30 cellular contexts compared by ENCODE assay signal in the genomic region with DNA sequence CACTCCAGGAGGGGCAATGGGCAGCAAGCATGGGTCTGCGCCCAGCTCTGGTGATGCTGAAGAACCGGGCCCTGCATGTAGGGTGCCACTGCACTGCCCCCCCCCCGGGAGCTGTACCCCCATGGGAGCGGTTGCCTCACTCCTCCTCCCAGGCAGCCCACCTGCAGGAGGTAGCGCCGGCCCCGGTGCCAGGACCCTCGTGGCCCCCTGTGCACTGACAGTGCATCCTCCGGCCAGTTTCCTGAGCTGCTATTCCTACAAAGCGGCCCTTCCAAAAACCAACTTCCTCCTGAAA.
"Had no signal": no experiment of that assay in that cellular context is flagged by ENCODE, and none has a peak within 500 bp of the region (broad histone marks: within the 10 kb centered on the region; RNA-seq: fewer than 3 reads in every experiment).

No MANE protein-coding gene starts in this region.

- H3K4me3 Mint-ChIP-seq: activated B cell treated with CpG ODN at 0.5 μM for 24 hours; activated CD8-positive, alpha-beta T cell treated with anti-CD3 and anti-CD28 coated beads for 36 hours; activated naive CD4-positive, alpha-beta T cell treated with anti-CD3 and anti-CD28 coated beads for 36 hours; activated T-cell treated with anti-CD3 and anti-CD28 coated beads, Interleukin-2, amount 50 U/mL, for 4 hours; activated T-helper 1 cell treated with anti-CD3 and anti-CD28 coated beads, Interleukin-12 subunit alpha, Interleukin-12 subunit beta, Interleukin-2, Interleukin-4 antibody, amounts not matched to agents 30 ng/mL and 10 ng/mL and 1 ng/mL, durations not matched to agents 14 hours and 24 hours and 36 hours had no signal

- H3K27me3 Mint-ChIP-seq: activated B cell treated with CpG ODN at 0.5 μM for 24 hours, T-helper 17 cell had no signal

- DNase-seq: activated B cell treated with CpG ODN at 0.5 μM for 24 hours; activated CD4-positive, alpha-beta T cell treated with anti-CD3 and anti-CD28 coated beads for 4 hours; activated CD4-positive, alpha-beta T cell treated with anti-CD3 and anti-CD28 coated beads, Interleukin-2, amount 50 U/mL, for 1 hour; activated CD4-positive, CD25-positive, alpha-beta regulatory T cell treated with anti-CD3 and anti-CD28 coated beads, Interleukin-2, amount 50 U/mL, for 72 hours; activated CD8-positive, alpha-beta T cell treated with anti-CD3 and anti-CD28 coated beads for 36 hours; activated gamma-delta T cell treated with Interleukin-2 at 50 U/mL for 16 hours; activated naive CD4-positive, alpha-beta T cell treated with anti-CD3 and anti-CD28 coated beads for 36 hours; activated T-cell treated with anti-CD3 and anti-CD28 coated beads for 4 hours; activated T-cell treated with anti-CD3 and anti-CD28 coated beads, Interleukin-2, amount 50 U/mL, for 4 hours; amniotic stem cell; brain microvascular endothelial cell; central memory CD4-positive, alpha-beta T cell; NCI-H1092 treated with DMSO at 0.1 percent for 48 hours; NCI-H1417 treated with DMSO at 0.1 percent for 48 hours; NCI-H1694; NCI-H1930; NCI-H2081 treated with DMSO at 0.1 percent for 48 hours; NCI-H345; NCI-H524 treated with DMSO at 0.1 percent for 48 hours; NK-92 treated with Interleukin-12 subunit alpha and Interleukin-12 subunit beta, amount 100 ng/mL, for 24 hours; PC-3; RPMI8226; SIG-M5; T-cell; T-helper 17 cell had no signal

- H3K4me3 ChIP-seq: Peyer's patch had no signal

- H3K9me3 Mint-ChIP-seq: activated B cell treated with CpG ODN at 0.5 μM for 24 hours; activated CD8-positive, alpha-beta T cell treated with anti-CD3 and anti-CD28 coated beads for 36 hours; activated naive CD4-positive, alpha-beta T cell treated with anti-CD3 and anti-CD28 coated beads, Interleukin-2, amount 50 U/mL, for 72 hours; activated T-cell treated with anti-CD3 and anti-CD28 coated beads, Interleukin-2, amount 50 U/mL, for 4 hours; activated T-helper 1 cell treated with anti-CD3 and anti-CD28 coated beads, Interleukin-12 subunit alpha, Interleukin-12 subunit beta, Interleukin-2, Interleukin-4 antibody, amounts not matched to agents 30 ng/mL and 10 ng/mL and 1 ng/mL, durations not matched to agents 14 hours and 24 hours and 36 hours; T-cell had no signal

- H3K27ac Mint-ChIP-seq: activated B cell treated with CpG ODN at 0.5 μM for 24 hours; activated CD8-positive, alpha-beta T cell treated with anti-CD3 and anti-CD28 coated beads for 36 hours; activated naive CD4-positive, alpha-beta T cell treated with anti-CD3 and anti-CD28 coated beads for 36 hours; activated naive CD4-positive, alpha-beta T cell treated with anti-CD3 and anti-CD28 coated beads, Interleukin-2, amount 50 U/mL, for 72 hours; activated T-helper 1 cell treated with anti-CD3 and anti-CD28 coated beads, Interleukin-12 subunit alpha, Interleukin-12 subunit beta, Interleukin-2, Interleukin-4 antibody, amounts not matched to agents 30 ng/mL and 10 ng/mL and 1 ng/mL, durations not matched to agents 14 hours and 24 hours and 36 hours; T-cell; T-helper 17 cell had no signal

- ATAC-seq: activated naive CD4-positive, alpha-beta T cell treated with anti-CD3 and anti-CD28 coated beads, Interleukin-2, amount 50 U/mL, for 72 hours; activated T-cell treated with anti-CD3 and anti-CD28 coated beads, Interleukin-2, amount 50 U/mL, for 4 hours; PC-3; Right ventricle myocardium inferior; SK-N-SH treated with all-trans-retinoic acid at 6 μM for 48 hours; T-cell; T-helper 17 cell had no signal
